In genomic region chr6:43290905-43291355, GRCh38 we compare ENCODE assay signal across 1 cellular context.
TF ChIP-seq lines count a peak whose summit lies in the region.

No MANE protein-coding gene starts in this region.

TF ChIP-seq in HepG2, 621 proteins besides CTCF, POLR2A, EP300 and RAD21 (continued from another document and continues in another):
- TF ChIP-seq REPIN1 (CRISPR knock-in tag; IDR thresholded peaks at IDR 0.05; ENCODE audit: borderline replicate concordance, low read depth): peak; percentile 59; the same call in 1 of the 2 replicates
- TF ChIP-seq ZNF496 (CRISPR knock-in tag; IDR thresholded peaks at IDR 0.05; ENCODE audit: insufficient replicate concordance): no peak
- peak; percentile 90 for TF ChIP-seq HDAC2 (CRISPR knock-in tag; IDR thresholded peaks at IDR 0.05)
- no peak for TF ChIP-seq ZNF660 (CRISPR knock-in tag; IDR thresholded peaks at IDR 0.05; ENCODE audit: borderline replicate concordance, low read depth)
- peak; percentile 59; the same call in 1 of the 2 replicates for TF ChIP-seq CSRNP1 (CRISPR knock-in tag; IDR thresholded peaks at IDR 0.05)
- peak; percentile 89 for TF ChIP-seq RFXAP (CRISPR knock-in tag; IDR thresholded peaks at IDR 0.05; ENCODE audit: borderline replicate concordance)
- no peak for TF ChIP-seq ZNF691 (CRISPR knock-in tag; IDR thresholded peaks at IDR 0.05; ENCODE audit: borderline replicate concordance, low read depth)
- 0 out of 2 replicates have a peak, but pooled peaks have one; percentile 45 for TF ChIP-seq ZNF512B (CRISPR knock-in tag; IDR thresholded peaks at IDR 0.05; ENCODE audit: borderline replicate concordance)
- peak; percentile 54; the same call in 1 of the 2 replicates for TF ChIP-seq ZNF136 (CRISPR knock-in tag; IDR thresholded peaks at IDR 0.05; ENCODE audit: low read depth)
- TF ChIP-seq CBFB (CRISPR knock-in tag; IDR thresholded peaks at IDR 0.05): no peak
- no peak for TF ChIP-seq BATF2 (CRISPR knock-in tag; IDR thresholded peaks at IDR 0.05)
- TF ChIP-seq CBX2 (IDR thresholded peaks at IDR 0.05; ENCODE audit: low read depth, low read length): no peak
- no peak for TF ChIP-seq CBX2 (CRISPR knock-in tag; IDR thresholded peaks at IDR 0.05; ENCODE audit: low read depth)
- no peak for TF ChIP-seq ZNF782 (CRISPR knock-in tag; IDR thresholded peaks at IDR 0.05; ENCODE audit: borderline replicate concordance)
- peak; percentile 91 for TF ChIP-seq FOXP4 (CRISPR knock-in tag; IDR thresholded peaks at IDR 0.05)
- peak; percentile 64 for TF ChIP-seq ZNF883 (CRISPR knock-in tag; IDR thresholded peaks at IDR 0.05; ENCODE audit: not compliant biosample characterization)
- TF ChIP-seq RFX3 (CRISPR knock-in tag; IDR thresholded peaks at IDR 0.05): no peak
- TF ChIP-seq ZNF777 (CRISPR knock-in tag; IDR thresholded peaks at IDR 0.05): peak; percentile 64; the same call in 1 of the 2 replicates
- 0 out of 2 replicates have a peak, but pooled peaks have one; percentile 69 for TF ChIP-seq FUBP1 (CRISPR knock-in tag; IDR thresholded peaks at IDR 0.05; ENCODE audit: borderline replicate concordance)
- peak; percentile 9 to 46; a peak in 2 of 4 replicates for TF ChIP-seq NR2F1 (CRISPR knock-in tag; IDR thresholded peaks at IDR 0.05)
- peak; percentile 45; the same call in 1 of the 2 replicates for TF ChIP-seq ZBTB21 (CRISPR knock-in tag; IDR thresholded peaks at IDR 0.05)
- TF ChIP-seq TFDP2 (CRISPR knock-in tag; IDR thresholded peaks at IDR 0.05): peak; percentile 59; the same call in 1 of the 2 replicates
- no peak for TF ChIP-seq ZNF576 (CRISPR knock-in tag; IDR thresholded peaks at IDR 0.05)
- TF ChIP-seq TEF (CRISPR knock-in tag; IDR thresholded peaks at IDR 0.05): 0 out of 2 replicates have a peak, but pooled peaks have one; percentile 21
- peak; percentile 57; the same call in 1 of the 2 replicates for TF ChIP-seq HOXD1 (CRISPR knock-in tag; IDR thresholded peaks at IDR 0.05)
- no peak for TF ChIP-seq ZNF362 (CRISPR knock-in tag; IDR thresholded peaks at IDR 0.05; ENCODE audit: borderline replicate concordance)
- peak; percentile 85 for TF ChIP-seq SALL1 (CRISPR knock-in tag; IDR thresholded peaks at IDR 0.05)
- TF ChIP-seq ZNF83 (CRISPR knock-in tag; IDR thresholded peaks at IDR 0.05; ENCODE audit: borderline replicate concordance): no peak
- peak; percentile 34 for TF ChIP-seq STAG1 (CRISPR knock-in tag; IDR thresholded peaks at IDR 0.05)
- no peak for TF ChIP-seq HNRNPLL (IDR thresholded peaks at IDR 0.05; ENCODE audit: low read depth, low read length, poor library complexity, severe bottlenecking)
- TF ChIP-seq SOX6 (IDR thresholded peaks at IDR 0.05): no peak
- peak; percentile 86 for TF ChIP-seq SOX6 (CRISPR knock-in tag; IDR thresholded peaks at IDR 0.05)
- TF ChIP-seq GTF3A (CRISPR knock-in tag; conservative IDR thresholded peaks at IDR 0.05): no peak
- TF ChIP-seq BCL6 (CRISPR knock-in tag; IDR thresholded peaks at IDR 0.05): peak; percentile 57; the same call in 1 of the 2 replicates
- TF ChIP-seq RBAK (CRISPR knock-in tag; IDR thresholded peaks at IDR 0.05): no peak
- TF ChIP-seq ZNF670 (CRISPR knock-in tag; IDR thresholded peaks at IDR 0.05; ENCODE audit: borderline replicate concordance): no peak
- peak; percentile 95 for TF ChIP-seq HNF4G (IDR thresholded peaks at IDR 0.05; ENCODE audit: borderline replicate concordance, low read depth, low read length)
- TF ChIP-seq HNF4G (CRISPR knock-in tag; IDR thresholded peaks at IDR 0.05; ENCODE audit: borderline replicate concordance, low read depth): peak; percentile 90; the same call in 1 of the 2 replicates
- peak; percentile 93 for TF ChIP-seq PPARG (CRISPR knock-in tag; conservative IDR thresholded peaks at IDR 0.05)
- TF ChIP-seq HNRNPUL1 (IDR thresholded peaks at IDR 0.05; ENCODE audit: low read depth, low read length): no peak
- 0 out of 2 replicates have a peak, but pooled peaks have one; percentile 66 for TF ChIP-seq ZNF710 (CRISPR knock-in tag; IDR thresholded peaks at IDR 0.05; ENCODE audit: borderline replicate concordance)
- no peak for TF ChIP-seq ATF3 (CRISPR knock-in tag; IDR thresholded peaks at IDR 0.05)
- no peak for TF ChIP-seq ZMAT5 (CRISPR knock-in tag; IDR thresholded peaks at IDR 0.05; ENCODE audit: borderline replicate concordance, low read depth)
- TF ChIP-seq ZNF747 (CRISPR knock-in tag; IDR thresholded peaks at IDR 0.05; ENCODE audit: borderline replicate concordance): 0 out of 2 replicates have a peak, but pooled peaks have one; percentile 49
- no peak for TF ChIP-seq ZNF180 (CRISPR knock-in tag; IDR thresholded peaks at IDR 0.05; ENCODE audit: borderline replicate concordance, low read depth)
- no peak for TF ChIP-seq MEIS1 (CRISPR knock-in tag; IDR thresholded peaks at IDR 0.05; ENCODE audit: borderline replicate concordance)
